In genomic region chr1:26733392-26733791, GRCh38 we compare ENCODE assay signal across 15 cellular contexts. TPM values are rescaled to one million over a fixed set of nuclear protein-coding genes. Genes with fewer than 3 reads are reported as not detected.
DNase-seq lines count a peak whose midpoint lies in the region; ATAC-seq, FAIRE-seq and TF ChIP-seq lines count a peak whose summit lies in the region.
"Had no signal": no experiment of that assay in that cellular context is flagged by ENCODE, and none has a peak within 500 bp of the region (broad histone marks: within the 10 kb centered on the region; RNA-seq: fewer than 3 reads in every experiment).

No MANE protein-coding gene starts in this region.

- no peaks in the 10 kb centered on the region for H3K27me3 Mint-ChIP-seq in T-helper 17 cell
- peaks cover 0 to 2% (median 1%) of the 10 kb centered on the region in 3 donors for H3K27me3 Mint-ChIP-seq in immature natural killer cell (ENCODE audit: low read depth in 3 of 3)
- H3K27me3 Mint-ChIP-seq: central memory CD8-positive, alpha-beta T cell had no signal

- H3K4me3 Mint-ChIP-seq in T-helper 17 cell (no peak overlapping the region), immature natural killer cell (peak overlapping the region in 4 of 5 donors; percentile 59 to 75 (median 68))

- H3K9me3 ChIP-seq in cardiac muscle cell (ENCODE audit: low read depth), result no peaks in the 10 kb centered on the region
- H3K9me3 ChIP-seq in T-helper 17 cell (ENCODE audit: control insufficient read depth, low read length, poor library complexity, severe bottlenecking), result no peaks in the 10 kb centered on the region

- H3K4me1 Mint-ChIP-seq in T-helper 17 cell (peaks cover 40% of the 10 kb centered on the region), immature natural killer cell (peaks cover 60 to 67% of the 10 kb centered on the region in 2 donors)

- peak overlapping the region; percentile 65 for H3K27ac ChIP-seq in cardiac muscle cell
- H3K27ac ChIP-seq: foreskin keratinocyte, RWPE1 had no signal

- H3K4me3 ChIP-seq in cardiac muscle cell, result no peak overlapping the region

- DNase-seq in cardiac muscle cell (ENCODE audit: low read depth in 1 of 2, low spot score in 1 of 2), result no peak
- DNase-seq in cardiac septum (ENCODE audit: low spot score), result no peak
- no peak for DNase-seq in T-helper 17 cell
- no peak for DNase-seq in immature natural killer cell
- no peak for DNase-seq in SHP77 treated with DMSO at 0.1 percent for 48 hours (lab: John Stamatoyannopoulos, UW)
- DNase-seq in GM12892 (ENCODE audit: insufficient read length), result no peak
- no peak for DNase-seq in NCI-H2196 (lab: John Stamatoyannopoulos, UW; ENCODE audit: unreplicated experiment)
- no peak for DNase-seq in SIG-M5 (lab: John Stamatoyannopoulos, UW)
- DNase-seq: activated CD4-positive, alpha-beta T cell treated with anti-CD3 and anti-CD28 coated beads, Interleukin-2, amount 50 U/mL, for 4 hours; NCI-H1048; NCI-H774; stimulated activated CD4-positive, alpha-beta T cell treated with anti-CD3 and anti-CD28 coated beads, Interleukin-12 subunit alpha, Interleukin-12 subunit beta, amount 100 ng/mL, for 4 hours had no signal

- H3K4me1 ChIP-seq in cardiac muscle cell (ENCODE audit: low read depth), result peaks cover 9% of the 10 kb centered on the region

- intact Hi-C loops in cardiac septum (cut with DNase I), result no loop called here

- no peak for TF ChIP-seq POLR2A in GM12892 (IDR thresholded peaks at IDR 0.05; ENCODE audit: low read depth, low read length)

- no peak for FAIRE-seq in GM12892 (lab: Jason Lieb, UNC)

- TF ChIP-seq CTCF in cardiac muscle cell (IDR thresholded peaks at IDR 0.05; ENCODE audit: low read depth, low read length), result no peak

- no peaks in the 10 kb centered on the region for H3K9me3 Mint-ChIP-seq in immature natural killer cell
- H3K9me3 Mint-ChIP-seq: central memory CD8-positive, alpha-beta T cell had no signal

- H3K27ac Mint-ChIP-seq in T-helper 17 cell (peak overlapping the region; percentile 47), immature natural killer cell (peak overlapping the region in 4 of 6 donors; percentile 24 to 76 (median 62))

- H3K36me3 ChIP-seq in cardiac muscle cell, result peaks cover 64% of the 10 kb centered on the region

- H3K36me3 Mint-ChIP-seq in T-helper 17 cell (ENCODE audit: low read depth) (peaks cover 9% of the 10 kb centered on the region), immature natural killer cell (peaks cover 5 to 26% (median 20%) of the 10 kb centered on the region in 3 donors)

- ATAC-seq in T-helper 17 cell, result no peak
- ATAC-seq: foreskin keratinocyte had no signal

- no peaks in the 10 kb centered on the region for H3K27me3 ChIP-seq in cardiac muscle cell
- H3K27me3 ChIP-seq: foreskin keratinocyte had no signal

RNA-seq across cellular contexts. Expression of gene ARID1A, which starts 37.6 kb away (rescaled TPM):
- total RNA-seq in cardiac muscle cell (52.9 and 93.3 TPM in 2 replicates), cardiac septum (52.1 TPM), T-helper 17 cell (100 to 1,000 TPM; 134 to 136 TPM)
- polyA plus RNA-seq in cardiac muscle cell (28.5 and 43.1 TPM in 2 replicates), immature natural killer cell (10 to 100 TPM in 2 of 3 donors, 1 to 10 TPM in 1; 7.1 to 34.6 (median 16.0) TPM)
- polyA plus RNA-seq in GM12892 (2012; ENCODE audit: missing spikeins), result 35.4 TPM

RNA-seq across cellular contexts. Expression of gene PIGV, which starts 54.4 kb away (rescaled TPM):
- total RNA-seq in cardiac muscle cell (8.5 and 13.7 TPM in 2 replicates), cardiac septum (3.9 TPM), T-helper 17 cell (10 to 100 TPM; 12.0 to 14.3 TPM)
- polyA plus RNA-seq in cardiac muscle cell (11.7 and 12.4 TPM in 2 replicates), immature natural killer cell (10 to 100 TPM in 2 of 3 donors, 1 to 10 TPM in 1; 9.8 to 20.0 (median 13.7) TPM)
- polyA plus RNA-seq in GM12892 (2012; ENCODE audit: missing spikeins), result 12.9 TPM
